ENCODE assay signal across 8 cellular contexts in the genomic region with DNA sequence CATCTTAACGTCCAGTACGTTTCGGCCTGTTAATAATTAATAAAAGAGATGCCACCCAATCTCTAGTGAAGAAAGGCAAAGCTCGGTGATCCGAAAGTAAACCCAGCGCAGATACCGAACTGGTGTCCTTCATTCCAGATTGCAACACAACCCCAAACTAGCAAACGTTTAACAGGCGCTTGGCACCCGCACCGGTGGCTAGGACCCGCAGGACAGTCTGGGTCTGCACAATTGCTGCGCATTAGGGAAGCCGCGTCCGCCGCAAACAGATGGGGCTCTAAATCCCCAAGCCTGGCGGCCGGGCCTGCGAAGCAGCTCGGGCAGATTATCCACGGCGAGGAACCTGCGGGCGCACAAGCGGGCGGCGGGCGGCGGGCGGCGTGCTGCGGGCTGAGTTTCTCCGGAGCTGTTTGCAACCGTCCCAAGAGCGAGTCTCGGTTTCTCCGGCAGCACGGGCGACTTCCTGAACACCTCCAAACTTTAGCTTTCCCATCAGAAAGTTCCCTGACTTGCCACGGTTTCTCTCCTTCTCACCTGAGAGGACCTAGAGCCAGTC.
DNase-seq lines count a peak whose midpoint lies in the region; ATAC-seq lines count a peak whose summit lies in the region.

No MANE protein-coding gene starts in this region.

- DNase-seq in GM19238 (ENCODE audit: insufficient read length, low spot score) (peak; percentile 15), NCI-H69 (lab: John Stamatoyannopoulos, UW) (peak; percentile 68), activated gamma-delta T cell (lab: John Stamatoyannopoulos, UW) (peak; percentile 35), globus pallidus (ENCODE audit: low spot score) (peak; percentile 31), occipital lobe (lab: John Stamatoyannopoulos, UW) (peak; percentile 50), NCI-H510A treated with DMSO at 0.1 percent for 48 hours (lab: John Stamatoyannopoulos, UW) (no peak), NCI-H1694 (lab: John Stamatoyannopoulos, UW) (no peak)

- no peak for ATAC-seq in GM18520 (IDR thresholded peaks at IDR 0.05; ENCODE audit: unreplicated experiment)

Comparison
In these comparisons a context has a peak if more than half of its experiments do, and no peak if none do; other contexts are left out.
1. DNase-seq: peak in GM19238 (single experiment), NCI-H69 (single experiment), activated gamma-delta T cell (single experiment), globus pallidus (single experiment) and occipital lobe (single experiment); none in NCI-H510A treated with DMSO at 0.1 percent for 48 hours (single experiment) and NCI-H1694 (single experiment).